Comparison of ENCODE assay signal across 23 cellular contexts in the genomic region with DNA sequence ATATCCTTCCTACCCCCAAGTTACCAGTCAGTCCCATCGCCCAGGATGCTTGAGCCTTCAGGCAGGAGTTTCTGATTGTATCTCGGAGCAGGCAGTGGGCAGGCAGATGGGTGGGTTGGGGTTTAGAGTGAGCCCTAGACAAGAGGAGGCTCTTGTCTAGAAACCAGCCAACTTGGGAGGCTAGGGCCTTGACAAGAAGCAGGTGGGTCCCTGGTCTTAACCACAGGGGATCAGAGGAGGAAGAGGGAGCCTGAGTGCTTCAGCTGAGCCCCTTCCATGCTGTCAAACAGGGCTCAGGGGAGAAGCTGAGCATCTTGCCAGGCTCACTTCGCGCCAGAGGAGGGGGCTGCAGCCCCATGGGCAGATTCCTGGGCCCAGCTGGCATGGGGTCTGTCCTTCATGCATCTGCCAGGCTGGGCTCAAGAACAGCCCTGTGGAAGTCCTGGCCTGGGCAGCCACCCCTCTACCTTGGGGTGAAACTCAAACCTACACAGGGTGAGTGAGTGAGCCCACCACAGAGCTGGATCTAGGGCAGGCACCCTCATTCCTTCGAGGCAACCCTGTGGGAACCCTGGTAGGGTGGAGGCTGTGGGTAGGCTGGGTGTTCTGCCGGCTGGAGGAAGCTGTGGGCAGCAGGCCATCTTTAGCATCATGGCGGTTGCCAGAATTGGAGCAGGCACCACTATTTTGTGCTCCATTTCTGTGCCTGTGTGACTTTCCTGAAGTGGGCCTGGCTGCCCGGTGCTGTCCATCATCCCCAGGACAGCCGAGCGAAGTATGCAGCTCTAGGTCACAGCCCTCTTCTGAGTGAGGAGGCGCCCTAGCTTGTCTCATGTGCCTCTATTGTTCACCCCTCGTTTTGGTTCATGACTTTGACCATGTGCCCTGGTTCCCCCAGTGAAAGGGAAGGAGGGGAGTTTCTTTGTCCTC.
DNase-seq lines count a peak whose midpoint lies in the region; ATAC-seq and TF ChIP-seq lines count a peak whose summit lies in the region.
"Had no signal": no experiment of that assay in that cellular context is flagged by ENCODE, and none has a peak within 500 bp of the region (broad histone marks: within the 10 kb centered on the region; RNA-seq: fewer than 3 reads in every experiment).

No MANE protein-coding gene starts in this region.

- H3K4me1 Mint-ChIP-seq in H9 (peaks cover 0 to 8% of the 10 kb centered on the region in 2 experiments; a peak in 2 of 4 replicates), endodermal cell (peaks cover 2% of the 10 kb centered on the region)
- H3K4me1 Mint-ChIP-seq: activated naive CD8-positive, alpha-beta T cell treated with anti-CD3 and anti-CD28 coated beads, Interleukin-2, amount 50 U/mL, for 24 hours; stimulated activated naive CD8-positive, alpha-beta T cell treated with anti-CD3 and anti-CD28 coated beads, Interleukin-15, amount 100 ng/mL, for 72 hours had no signal

- no peak overlapping the region for H4K8ac ChIP-seq in H9 (replicated peaks; ENCODE audit: insufficient read length, low read depth, low read length)

- H3K4me2 ChIP-seq in H9 (ENCODE audit: insufficient read depth, insufficient read length, low read length) = no peak overlapping the region

- ATAC-seq in HG03565 (IDR thresholded peaks at IDR 0.05; ENCODE audit: unreplicated experiment) (no peak), GM18873 (IDR thresholded peaks at IDR 0.05; ENCODE audit: low FRiP score, unreplicated experiment) (no peak)
- ATAC-seq: activated CD8-positive, alpha-beta T cell treated with anti-CD3 and anti-CD28 coated beads, Interleukin-2, amount 10 ng/mL, durations not matched to agents 7 days and 5 days; activated naive CD8-positive, alpha-beta T cell treated with anti-CD3 and anti-CD28 coated beads, Interleukin-2, amount 50 U/mL, for 24 hours; naive thymus-derived CD8-positive, alpha-beta T cell; PC-3; stimulated activated naive CD8-positive, alpha-beta T cell treated with anti-CD3 and anti-CD28 coated beads, Interleukin-15, amount 100 ng/mL, for 72 hours; WTC11 had no signal

- no peaks in the 10 kb centered on the region for H3K9me3 Mint-ChIP-seq in H9
- H3K9me3 Mint-ChIP-seq in endodermal cell = no peaks in the 10 kb centered on the region
- H3K9me3 Mint-ChIP-seq: activated naive CD8-positive, alpha-beta T cell treated with anti-CD3 and anti-CD28 coated beads, Interleukin-2, amount 50 U/mL, for 24 hours; CD4-positive, alpha-beta T cell; naive thymus-derived CD8-positive, alpha-beta T cell; stimulated activated naive CD8-positive, alpha-beta T cell treated with anti-CD3 and anti-CD28 coated beads, Interleukin-15, amount 100 ng/mL, for 72 hours; WTC11 had no signal

- WGBS in H9 (ENCODE audit: extremely low coverage, insufficient read length, low lambda C conversion rate) = no CpG with 5 or more reads among the region's 12 CpGs
- 85 to 87% methylated on average over 7 to 12 of the region's 12 CpGs for WGBS in endodermal cell (ENCODE audit: insufficient coverage in 1 of 2, insufficient read length in 1 of 2), 2 experiments

- H3K27me3 ChIP-seq in H9 (ENCODE audit: insufficient read depth, low read length) = no peaks in the 10 kb centered on the region
- no peaks in the 10 kb centered on the region for H3K27me3 ChIP-seq in endodermal cell (ENCODE audit: control insufficient read depth, insufficient read depth, low read length, poor library complexity, severe bottlenecking)
- H3K27me3 ChIP-seq: SJCRH30 had no signal

- H2BK15ac ChIP-seq in H9 (ENCODE audit: low read depth, low read length) = no peak overlapping the region

- no peak overlapping the region for H2BK20ac ChIP-seq in H9 (ENCODE audit: low read depth, low read length, poor library complexity, severe bottlenecking)

- H3K4me1 ChIP-seq in H9 (ENCODE audit: insufficient read depth, low read length) (no peaks in the 10 kb centered on the region), endodermal cell (ENCODE audit: control insufficient read depth, insufficient read depth, low read length) (peaks cover 6% of the 10 kb centered on the region)
- H3K4me1 ChIP-seq: SJCRH30 had no signal

- H2BK12ac ChIP-seq in H9 (ENCODE audit: insufficient read length, low read depth, low read length) = no peak overlapping the region

- H3K4me3 ChIP-seq in endodermal cell (ENCODE audit: low read length) = no peak overlapping the region
- H3K4me3 ChIP-seq: coronary artery, SJCRH30 had no signal

- in situ Hi-C loops in GM13976 (cut with MboI; ENCODE audit: low sequenced_read_pairs, unreplicated experiment) = no loop called here

- H3K14ac ChIP-seq in H9 (ENCODE audit: insufficient read depth, low read length) = no peak overlapping the region

- H3K79me1 ChIP-seq in H9 (ENCODE audit: insufficient read depth, low read depth, low read length, poor library complexity, severe bottlenecking) = no peaks in the 10 kb centered on the region

- H3K79me2 ChIP-seq in H9 (ENCODE audit: insufficient read depth, low read length) = no peaks in the 10 kb centered on the region

- intact Hi-C loops in posterior vena cava (cut with DNase I) = no loop called here

- no peak overlapping the region for H3K4ac ChIP-seq in H9 (ENCODE audit: low read depth, low read length)

- TF ChIP-seq CTCF in H9 (conservative IDR thresholded peaks at IDR 0.05) (0 out of 3 replicates have a peak, but pooled peaks have one; percentile 14), endodermal cell (conservative IDR thresholded peaks at IDR 0.05) (peak; percentile 47), GM13976 (IDR thresholded peaks at IDR 0.05; ENCODE audit: borderline replicate concordance, control extremely low read depth, extremely low read depth, insufficient read depth, missing control alignments) (no peak)

- no peak overlapping the region for H3K4me3 Mint-ChIP-seq in H9
- H3K4me3 Mint-ChIP-seq in endodermal cell = no peak overlapping the region
- H3K4me3 Mint-ChIP-seq: activated CD8-positive, alpha-beta T cell treated with anti-CD3 and anti-CD28 coated beads, Interleukin-2, amount 10 ng/mL, durations not matched to agents 7 days and 5 days; activated naive CD8-positive, alpha-beta T cell treated with anti-CD3 and anti-CD28 coated beads, Interleukin-2, amount 50 U/mL, for 24 hours; CD4-positive, alpha-beta T cell; naive thymus-derived CD8-positive, alpha-beta T cell; stimulated activated naive CD8-positive, alpha-beta T cell treated with anti-CD3 and anti-CD28 coated beads, Interleukin-15, amount 100 ng/mL, for 72 hours; WTC11 had no signal

- peak; percentile 5 for DNase-seq in AG20443 (ENCODE audit: low spot score)
- peak; percentile 20 for DNase-seq in H9
- peak; percentile 39 for DNase-seq in endodermal cell
- peak; percentile 65 for DNase-seq in posterior vena cava (ENCODE audit: low spot score)
- no peak for DNase-seq in HUDEP-2 (lab: John Stamatoyannopoulos, UW; ENCODE audit: unreplicated experiment in 76 of 76)
- DNase-seq in GM13976 (ENCODE audit: low spot score) = no peak
- DNase-seq: activated CD8-positive, alpha-beta T cell treated with anti-CD3 and anti-CD28 coated beads, Interleukin-2, amount 10 ng/mL, durations not matched to agents 7 days and 5 days; activated naive CD8-positive, alpha-beta T cell treated with anti-CD3 and anti-CD28 coated beads, Interleukin-2, amount 50 U/mL, for 24 hours; DMS53; hippocampal formation; mesenchymal stem cell; NCI-H1436 treated with DMSO at 0.1 percent for 48 hours; NCI-H82; PC-3; SJCRH30; stimulated activated CD4-positive, alpha-beta T cell treated with anti-CD3 and anti-CD28 coated beads, Interleukin-1b, Interleukin-23, amount 100 ng/mL, for 48 hours had no signal

- peak overlapping the region in 1 of 3 experiments; percentile 93; a peak in 2 of 7 replicates for H3K27ac Mint-ChIP-seq in H9
- H3K27ac Mint-ChIP-seq in endodermal cell = no peak overlapping the region
- H3K27ac Mint-ChIP-seq: activated CD8-positive, alpha-beta T cell treated with anti-CD3 and anti-CD28 coated beads, Interleukin-2, amount 10 ng/mL, durations not matched to agents 7 days and 5 days; activated naive CD8-positive, alpha-beta T cell treated with anti-CD3 and anti-CD28 coated beads, Interleukin-2, amount 50 U/mL, for 24 hours; CD4-positive, alpha-beta T cell; naive thymus-derived CD8-positive, alpha-beta T cell; stimulated activated naive CD8-positive, alpha-beta T cell treated with anti-CD3 and anti-CD28 coated beads, Interleukin-15, amount 100 ng/mL, for 72 hours; WTC11 had no signal

- no peak overlapping the region for H4K5ac ChIP-seq in H9 (ENCODE audit: insufficient read length, low read depth, low read length)

- H2AK5ac ChIP-seq in H9 (ENCODE audit: insufficient read length, low read length) = no peak overlapping the region

- no peak overlapping the region for H2BK5ac ChIP-seq in H9 (ENCODE audit: insufficient read length, low read length)

- H3K27me3 Mint-ChIP-seq in H9 (ENCODE audit: low read depth) (no peaks in the 10 kb centered on the region), endodermal cell (ENCODE audit: insufficient read depth) (no peaks in the 10 kb centered on the region)
- H3K27me3 Mint-ChIP-seq: activated naive CD8-positive, alpha-beta T cell treated with anti-CD3 and anti-CD28 coated beads, Interleukin-2, amount 50 U/mL, for 24 hours; naive thymus-derived CD8-positive, alpha-beta T cell; stimulated activated naive CD8-positive, alpha-beta T cell treated with anti-CD3 and anti-CD28 coated beads, Interleukin-15, amount 100 ng/mL, for 72 hours had no signal

- H3K9me3 ChIP-seq in H9 (ENCODE audit: control insufficient read depth, low read depth, low read length) (no peaks in the 10 kb centered on the region), endodermal cell (ENCODE audit: control insufficient read depth, low read length) (no peaks in the 10 kb centered on the region)
- H3K9me3 ChIP-seq: SJCRH30 had no signal

- no peaks in the 10 kb centered on the region for H3K23me2 ChIP-seq in H9 (ENCODE audit: insufficient read length, low read depth, low read length, poor library complexity, severe bottlenecking)

- H3K36me3 Mint-ChIP-seq in H9 (ENCODE audit: insufficient read depth in 1 of 3, low read depth in 3 of 3) = no peaks in the 10 kb centered on the region
- H3K36me3 Mint-ChIP-seq in endodermal cell (ENCODE audit: low read depth) = no peaks in the 10 kb centered on the region
- H3K36me3 Mint-ChIP-seq: naive thymus-derived CD8-positive, alpha-beta T cell; WTC11 had no signal

- no peak overlapping the region for H2AFZ ChIP-seq in H9 (ENCODE audit: low read length)

- H3K9ac ChIP-seq in H9 (ENCODE audit: extremely low read depth, insufficient read length, low read length) (no peak overlapping the region), endodermal cell (ENCODE audit: extremely low read depth, low read length, poor library complexity, severe bottlenecking) (no peak overlapping the region)

- H2BK120ac ChIP-seq in H9 (ENCODE audit: low read depth, low read length, poor library complexity, severe bottlenecking) = no peak overlapping the region

- no peaks in the 10 kb centered on the region for H3K36me3 ChIP-seq in endodermal cell (ENCODE audit: control insufficient read depth, insufficient read depth, low read length)
- H3K36me3 ChIP-seq: SJCRH30 had no signal

- H3K18ac ChIP-seq in H9 (ENCODE audit: insufficient read length, low read depth, low read length) = no peak overlapping the region

- H3K56ac ChIP-seq in H9 (ENCODE audit: insufficient read length, low read depth, low read length) = no peak overlapping the region

- no peak overlapping the region for H3K23ac ChIP-seq in H9 (ENCODE audit: insufficient read length, low read depth, low read length)

- no peak overlapping the region for H3T11ph ChIP-seq in H9 (ENCODE audit: low read length)

- H3K27ac ChIP-seq in H9 (ENCODE audit: insufficient read length, low read depth, low read length) = no peak overlapping the region
- H3K27ac ChIP-seq in endodermal cell (ENCODE audit: low read depth, low read length) = no peak overlapping the region
- H3K27ac ChIP-seq: coronary artery, SJCRH30 had no signal

- no peak overlapping the region for H4K91ac ChIP-seq in H9 (ENCODE audit: insufficient read length, low read depth, low read length)

- H4K20me1 ChIP-seq in H9 (ENCODE audit: control insufficient read depth, insufficient read depth, insufficient read length) = no peaks in the 10 kb centered on the region

Comparison
In these comparisons a context has a peak if more than half of its experiments do, and no peak if none do; other contexts are left out.
1. DNase-seq: peak in AG20443 (single experiment), H9 (single experiment), endodermal cell (single experiment) and posterior vena cava (single experiment); none in HUDEP-2 (0 of 76) and GM13976 (single experiment).